In genomic region chrX:111168314-111168713, GRCh38 we compare ENCODE assay signal across 9 cellular contexts.
DNase-seq lines count a peak whose midpoint lies in the region; ATAC-seq and TF ChIP-seq lines count a peak whose summit lies in the region.
"Had no signal": no experiment of that assay in that cellular context is flagged by ENCODE, and none has a peak within 500 bp of the region (broad histone marks: within the 10 kb centered on the region; RNA-seq: fewer than 3 reads in every experiment).

No MANE protein-coding gene starts in this region.

- POLR2A ChIA-PET in HEK293 (lab: Yijun Ruan, JAX) = no interaction called here

- H3K4me1 Mint-ChIP-seq in stimulated activated effector memory CD8-positive, alpha-beta T cell treated with anti-CD3 and anti-CD28 coated beads, Interleukin-12 subunit alpha, Interleukin-12 subunit beta, amount 100 ng/mL, for 72 hours = peaks cover 7% of the 10 kb centered on the region
- H3K4me1 Mint-ChIP-seq: activated naive CD8-positive, alpha-beta T cell treated with anti-CD3 and anti-CD28 coated beads, Interleukin-2, amount 50 U/mL, for 24 hours had no signal

- H3K4me3 ChIP-seq in AG10803 (ENCODE audit: low read length) (no peak overlapping the region), HEK293 (ENCODE audit: low read depth, low read length) (no peak overlapping the region), OCI-LY3 (ENCODE audit: low read length) (no peak overlapping the region)

- no peaks in the 10 kb centered on the region for H3K79me2 ChIP-seq in OCI-LY3 (ENCODE audit: low read length)

- TF ChIP-seq CTCF in AG10803 (conservative IDR thresholded peaks at IDR 0.05; ENCODE audit: low read length) (peak; percentile 25; the same call in 1 of the 2 replicates), HEK293 (tag by site-specific recombination; IDR thresholded peaks at IDR 0.05) (no peak), OCI-LY3 (IDR thresholded peaks at IDR 0.05; ENCODE audit: low read depth, low read length) (peak; percentile 45), foreskin keratinocyte (conservative IDR thresholded peaks at IDR 0.05) (peak; percentile 51)

- no peak overlapping the region for H3K9ac ChIP-seq in OCI-LY3 (ENCODE audit: low read length)

- H3K36me3 ChIP-seq in HEK293 (ENCODE audit: control insufficient read depth in 2 of 2, insufficient read depth in 1 of 2, low read length in 2 of 2) = no peaks in the 10 kb centered on the region
- H3K36me3 ChIP-seq in OCI-LY3 (replicated peaks; ENCODE audit: low read depth, low read length) = no peaks in the 10 kb centered on the region

- H4K20me1 ChIP-seq in OCI-LY3 (ENCODE audit: insufficient read depth, low read length) = no peaks in the 10 kb centered on the region

- no peak overlapping the region for H3K27ac Mint-ChIP-seq in stimulated activated effector memory CD8-positive, alpha-beta T cell treated with anti-CD3 and anti-CD28 coated beads, Interleukin-12 subunit alpha, Interleukin-12 subunit beta, amount 100 ng/mL, for 72 hours
- H3K27ac Mint-ChIP-seq: activated naive CD8-positive, alpha-beta T cell treated with anti-CD3 and anti-CD28 coated beads, Interleukin-2, amount 50 U/mL, for 24 hours had no signal

- no peaks in the 10 kb centered on the region for H3K9me3 ChIP-seq in HEK293 (ENCODE audit: control insufficient read depth, insufficient read depth, low read depth, low read length)
- H3K9me3 ChIP-seq in OCI-LY3 (ENCODE audit: insufficient read depth, low read length) = no peaks in the 10 kb centered on the region

- no peak overlapping the region for H3K27ac ChIP-seq in HEK293 (ENCODE audit: extremely low read depth, low read depth, low read length)
- H3K27ac ChIP-seq in OCI-LY3 (ENCODE audit: low read length) = no peak overlapping the region
- H3K27ac ChIP-seq in foreskin keratinocyte = no peak overlapping the region

- no peaks in the 10 kb centered on the region for H3K36me3 Mint-ChIP-seq in stimulated activated effector memory CD8-positive, alpha-beta T cell treated with anti-CD3 and anti-CD28 coated beads, Interleukin-12 subunit alpha, Interleukin-12 subunit beta, amount 100 ng/mL, for 72 hours

- no peak for ATAC-seq in foreskin keratinocyte
- ATAC-seq in HG03571 (IDR thresholded peaks at IDR 0.05; ENCODE audit: unreplicated experiment) = no peak
- no peak for ATAC-seq in stimulated activated effector memory CD8-positive, alpha-beta T cell treated with anti-CD3 and anti-CD28 coated beads, Interleukin-12 subunit alpha, Interleukin-12 subunit beta, amount 100 ng/mL, for 72 hours
- ATAC-seq: activated naive CD8-positive, alpha-beta T cell treated with anti-CD3 and anti-CD28 coated beads, Interleukin-2, amount 50 U/mL, for 24 hours had no signal

- H3K4me1 ChIP-seq in HEK293 (ENCODE audit: control insufficient read depth, insufficient read depth, low read length) (no peaks in the 10 kb centered on the region), OCI-LY3 (ENCODE audit: low read length) (no peaks in the 10 kb centered on the region), foreskin keratinocyte (no peaks in the 10 kb centered on the region)

- no peak overlapping the region for H2AFZ ChIP-seq in OCI-LY3 (ENCODE audit: low read depth, low read length)

- no peak overlapping the region for H3K4me3 Mint-ChIP-seq in stimulated activated effector memory CD8-positive, alpha-beta T cell treated with anti-CD3 and anti-CD28 coated beads, Interleukin-12 subunit alpha, Interleukin-12 subunit beta, amount 100 ng/mL, for 72 hours
- H3K4me3 Mint-ChIP-seq: activated naive CD8-positive, alpha-beta T cell treated with anti-CD3 and anti-CD28 coated beads, Interleukin-2, amount 50 U/mL, for 24 hours had no signal

- H3K27me3 ChIP-seq in OCI-LY3 (ENCODE audit: low read depth, low read length) (no peaks in the 10 kb centered on the region), foreskin keratinocyte (no peaks in the 10 kb centered on the region)

- H3K4me2 ChIP-seq in OCI-LY3 (ENCODE audit: low read length) = no peak overlapping the region

- DNase-seq in AG10803 (ENCODE audit: low read depth) (peak; percentile 12), foreskin keratinocyte (no peak)
- DNase-seq in stimulated activated effector memory CD8-positive, alpha-beta T cell treated with anti-CD3 and anti-CD28 coated beads, Interleukin-12 subunit alpha, Interleukin-12 subunit beta, amount 100 ng/mL, for 72 hours (ENCODE audit: low spot score in 2 of 2) = no peak
- DNase-seq in activated CD4-positive, alpha-beta T cell treated with anti-CD3 and anti-CD28 coated beads, Interleukin-2, amount 50 U/mL, for 48 hours = no peak
- no peak for DNase-seq in central memory CD4-positive, alpha-beta T cell
- DNase-seq: activated naive CD8-positive, alpha-beta T cell treated with anti-CD3 and anti-CD28 coated beads, Interleukin-2, amount 50 U/mL, for 24 hours had no signal

- CTCF ChIA-PET in HEK293 (lab: Yijun Ruan, JAX) = interaction anchor here (0.6 to 7.9 kb wide), 4 partner anchors 12 to 273 kb away, joined by 3 to 41 read pairs (median 3); no protein-coding TSS in a partner anchor

- H3K9me3 Mint-ChIP-seq in stimulated activated effector memory CD8-positive, alpha-beta T cell treated with anti-CD3 and anti-CD28 coated beads, Interleukin-12 subunit alpha, Interleukin-12 subunit beta, amount 100 ng/mL, for 72 hours = no peaks in the 10 kb centered on the region
- H3K9me3 Mint-ChIP-seq: activated naive CD8-positive, alpha-beta T cell treated with anti-CD3 and anti-CD28 coated beads, Interleukin-2, amount 50 U/mL, for 24 hours had no signal

TF ChIP-seq in HEK293, 187 proteins besides CTCF, POLR2A, EP300 and RAD21:
- TF ChIP-seq, protein P1, sequence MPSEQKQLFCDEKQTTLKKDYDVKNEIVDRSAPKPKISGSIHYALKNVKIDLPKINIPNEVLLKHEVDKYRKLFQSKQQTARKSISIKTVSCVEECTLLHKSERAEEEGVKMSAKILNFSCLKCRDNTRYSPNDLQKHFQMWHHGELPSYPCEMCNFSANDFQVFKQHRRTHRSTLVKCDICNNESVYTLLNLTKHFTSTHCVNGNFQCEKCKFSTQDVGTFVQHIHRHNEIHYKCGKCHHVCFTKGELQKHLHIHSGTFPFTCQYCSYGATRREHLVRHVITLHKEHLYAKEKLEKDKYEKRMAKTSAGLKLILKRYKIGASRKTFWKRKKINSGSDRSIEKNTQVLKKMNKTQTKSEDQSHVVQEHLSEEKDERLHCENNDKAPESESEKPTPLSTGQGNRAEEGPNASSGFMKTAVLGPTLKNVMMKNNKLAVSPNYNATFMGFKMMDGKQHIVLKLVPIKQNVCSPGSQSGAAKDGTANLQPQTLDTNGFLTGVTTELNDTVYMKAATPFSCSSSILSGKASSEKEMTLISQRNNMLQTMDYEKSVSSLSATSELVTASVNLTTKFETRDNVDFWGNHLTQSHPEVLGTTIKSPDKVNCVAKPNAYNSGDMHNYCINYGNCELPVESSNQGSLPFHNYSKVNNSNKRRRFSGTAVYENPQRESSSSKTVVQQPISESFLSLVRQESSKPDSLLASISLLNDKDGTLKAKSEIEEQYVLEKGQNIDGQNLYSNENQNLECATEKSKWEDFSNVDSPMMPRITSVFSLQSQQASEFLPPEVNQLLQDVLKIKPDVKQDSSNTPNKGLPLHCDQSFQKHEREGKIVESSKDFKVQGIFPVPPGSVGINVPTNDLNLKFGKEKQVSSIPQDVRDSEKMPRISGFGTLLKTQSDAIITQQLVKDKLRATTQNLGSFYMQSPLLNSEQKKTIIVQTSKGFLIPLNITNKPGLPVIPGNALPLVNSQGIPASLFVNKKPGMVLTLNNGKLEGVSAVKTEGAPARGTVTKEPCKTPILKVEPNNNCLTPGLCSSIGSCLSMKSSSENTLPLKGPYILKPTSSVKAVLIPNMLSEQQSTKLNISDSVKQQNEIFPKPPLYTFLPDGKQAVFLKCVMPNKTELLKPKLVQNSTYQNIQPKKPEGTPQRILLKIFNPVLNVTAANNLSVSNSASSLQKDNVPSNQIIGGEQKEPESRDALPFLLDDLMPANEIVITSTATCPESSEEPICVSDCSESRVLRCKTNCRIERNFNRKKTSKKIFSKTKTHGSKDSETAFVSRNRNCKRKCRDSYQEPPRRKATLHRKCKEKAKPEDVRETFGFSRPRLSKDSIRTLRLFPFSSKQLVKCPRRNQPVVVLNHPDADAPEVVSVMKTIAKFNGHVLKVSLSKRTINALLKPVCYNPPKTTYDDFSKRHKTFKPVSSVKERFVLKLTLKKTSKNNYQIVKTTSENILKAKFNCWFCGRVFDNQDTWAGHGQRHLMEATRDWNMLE (tag by site-specific recombination; conservative IDR thresholded peaks at IDR 0.05; ENCODE audit: low read depth) = no peak
- no peak for TF ChIP-seq ZNF184 (tag by site-specific recombination; IDR thresholded peaks at IDR 0.05)
- peak; percentile 36 for TF ChIP-seq ZNF654 (tag by site-specific recombination; IDR thresholded peaks at IDR 0.05; ENCODE audit: low read depth)
TF ChIP-seq in HEK293: peak in this region for 1.
